32 cellular contexts compared by ENCODE assay signal in genomic region chr16:71788578-71788977, GRCh38.
"Had no signal": no experiment of that assay in that cellular context is flagged by ENCODE, and none has a peak within 500 bp of the region (broad histone marks: within the 10 kb centered on the region; RNA-seq: fewer than 3 reads in every experiment).

No MANE protein-coding gene starts in this region.

- H3K27ac Mint-ChIP-seq: activated CD4-positive, alpha-beta memory T cell treated with anti-CD3 and anti-CD28 coated beads for 36 hours; activated CD8-positive, alpha-beta memory T cell treated with anti-CD3 and anti-CD28 coated beads, Interleukin-2, amount 10 ng/mL, durations not matched to agents 7 days and 5 days; activated CD8-positive, alpha-beta T cell treated with anti-CD3 and anti-CD28 coated beads, Interleukin-2, amount 10 ng/mL, durations not matched to agents 7 days and 5 days; activated naive CD4-positive, alpha-beta T cell treated with anti-CD3 and anti-CD28 coated beads for 36 hours; activated naive CD4-positive, alpha-beta T cell treated with anti-CD3 and anti-CD28 coated beads, Interleukin-2, amount 50 U/mL, for 24 hours; activated naive CD8-positive, alpha-beta T cell treated with anti-CD3 and anti-CD28 coated beads for 36 hours; activated naive CD8-positive, alpha-beta T cell treated with anti-CD3 and anti-CD28 coated beads, Interleukin-2, amount 50 U/mL, for 24 hours; activated T-helper 1 cell treated with anti-CD3 and anti-CD28 coated beads, Interleukin-12 subunit alpha, Interleukin-12 subunit beta, Interleukin-2, Interleukin-4 antibody, amounts not matched to agents 30 ng/mL and 10 ng/mL and 1 ng/mL, durations not matched to agents 14 hours and 24 hours and 36 hours; activated T-helper 2 cell treated with anti-CD3 and anti-CD28 coated beads, Interferon-gamma antibody, Interleukin-2, Interleukin-4, amounts not matched to agents 10 μg/mL and 5 μg/mL and 100 μg/mL, durations not matched to agents 14 hours and 24 hours and 36 hours; dendritic cell treated with granulocyte-macrophage colony-stimulating factor and Interleukin-4, amounts not matched to agents 40 ng/mL and 50 ng/mL, for 4 days; endodermal cell had no signal

- H3K4me3 ChIP-seq: adrenal gland, body of pancreas, coronary artery, dorsolateral prefrontal cortex had no signal

- H3K27me3 ChIP-seq: adrenal gland, body of pancreas, dorsolateral prefrontal cortex had no signal

- H3K9me3 ChIP-seq: adrenal gland, body of pancreas had no signal

- H3K4me3 Mint-ChIP-seq: activated CD4-positive, alpha-beta memory T cell treated with anti-CD3 and anti-CD28 coated beads for 36 hours; activated CD8-positive, alpha-beta memory T cell treated with anti-CD3 and anti-CD28 coated beads, Interleukin-2, amount 10 ng/mL, durations not matched to agents 7 days and 5 days; activated CD8-positive, alpha-beta T cell treated with anti-CD3 and anti-CD28 coated beads, Interleukin-2, amount 10 ng/mL, durations not matched to agents 7 days and 5 days; activated naive CD4-positive, alpha-beta T cell treated with anti-CD3 and anti-CD28 coated beads for 36 hours; activated naive CD4-positive, alpha-beta T cell treated with anti-CD3 and anti-CD28 coated beads, Interleukin-2, amount 50 U/mL, for 24 hours; activated naive CD8-positive, alpha-beta T cell treated with anti-CD3 and anti-CD28 coated beads for 36 hours; activated naive CD8-positive, alpha-beta T cell treated with anti-CD3 and anti-CD28 coated beads, Interleukin-2, amount 50 U/mL, for 24 hours; activated T-helper 1 cell treated with anti-CD3 and anti-CD28 coated beads, Interleukin-12 subunit alpha, Interleukin-12 subunit beta, Interleukin-2, Interleukin-4 antibody, amounts not matched to agents 30 ng/mL and 10 ng/mL and 1 ng/mL, durations not matched to agents 14 hours and 24 hours and 36 hours; central memory CD8-positive, alpha-beta T cell; dendritic cell treated with granulocyte-macrophage colony-stimulating factor and Interleukin-4, amounts not matched to agents 40 ng/mL and 50 ng/mL, for 4 days; endodermal cell had no signal

- H3K4me1 Mint-ChIP-seq: endodermal cell had no signal

- ATAC-seq: activated CD8-positive, alpha-beta memory T cell treated with anti-CD3 and anti-CD28 coated beads, Interleukin-2, amount 10 ng/mL, durations not matched to agents 7 days and 5 days; activated CD8-positive, alpha-beta T cell treated with anti-CD3 and anti-CD28 coated beads, Interleukin-2, amount 10 ng/mL, durations not matched to agents 7 days and 5 days; activated naive CD8-positive, alpha-beta T cell treated with anti-CD3 and anti-CD28 coated beads, Interleukin-2, amount 50 U/mL, for 24 hours; body of pancreas; esophagus mucosa had no signal

- H3K27ac ChIP-seq: adrenal gland, body of pancreas, coronary artery, dorsolateral prefrontal cortex had no signal

- H3K27me3 Mint-ChIP-seq: activated CD4-positive, alpha-beta memory T cell treated with anti-CD3 and anti-CD28 coated beads for 36 hours; activated CD8-positive, alpha-beta memory T cell treated with anti-CD3 and anti-CD28 coated beads, Interleukin-2, amount 10 ng/mL, durations not matched to agents 7 days and 5 days; activated naive CD4-positive, alpha-beta T cell treated with anti-CD3 and anti-CD28 coated beads, Interleukin-2, amount 50 U/mL, for 24 hours; activated naive CD8-positive, alpha-beta T cell treated with anti-CD3 and anti-CD28 coated beads for 36 hours; activated naive CD8-positive, alpha-beta T cell treated with anti-CD3 and anti-CD28 coated beads, Interleukin-2, amount 50 U/mL, for 24 hours; central memory CD8-positive, alpha-beta T cell; dendritic cell treated with granulocyte-macrophage colony-stimulating factor and Interleukin-4, amounts not matched to agents 40 ng/mL and 50 ng/mL, for 4 days had no signal

- FAIRE-seq: bronchial epithelial cell, frontal cortex had no signal

- DNase-seq: activated CD4-positive, alpha-beta memory T cell treated with anti-CD3 and anti-CD28 coated beads for 36 hours; activated CD4-positive, alpha-beta T cell treated with anti-CD3 and anti-CD28 coated beads for 1 hour; activated CD4-positive, alpha-beta T cell treated with anti-CD3 and anti-CD28 coated beads for 48 hours; activated CD8-positive, alpha-beta memory T cell treated with anti-CD3 and anti-CD28 coated beads, Interleukin-2, amount 10 ng/mL, durations not matched to agents 7 days and 5 days; activated CD8-positive, alpha-beta memory T cell treated with anti-CD3 and anti-CD28 coated beads, Interleukin-2, amount 50 U/mL, for 4 hours; activated CD8-positive, alpha-beta T cell treated with anti-CD3 and anti-CD28 coated beads, Interleukin-2, amount 10 ng/mL, durations not matched to agents 7 days and 5 days; activated effector memory CD4-positive, alpha-beta T cell treated with anti-CD3 and anti-CD28 coated beads, Interleukin-2, amount 50 U/mL, for 16 hours; activated naive CD4-positive, alpha-beta T cell treated with anti-CD3 and anti-CD28 coated beads for 36 hours; activated naive CD8-positive, alpha-beta T cell treated with anti-CD3 and anti-CD28 coated beads for 36 hours; activated naive CD8-positive, alpha-beta T cell treated with anti-CD3 and anti-CD28 coated beads, Interleukin-2, amount 50 U/mL, for 24 hours; activated T-cell treated with anti-CD3 and anti-CD28 coated beads, Interleukin-2, amount 50 U/mL, for 1 hour; activated T-cell treated with anti-CD3 and anti-CD28 coated beads, Interleukin-2, amount 50 U/mL, for 48 hours; adrenal gland; amygdala; aorta; body of pancreas; dorsolateral prefrontal cortex; effector memory CD4-positive, alpha-beta T cell; endodermal cell; foreskin fibroblast; head of caudate nucleus; T-helper 1 cell; T-helper 2 cell had no signal

- H3K9me3 Mint-ChIP-seq: activated CD4-positive, alpha-beta memory T cell treated with anti-CD3 and anti-CD28 coated beads for 36 hours; activated naive CD4-positive, alpha-beta T cell treated with anti-CD3 and anti-CD28 coated beads for 36 hours; activated naive CD4-positive, alpha-beta T cell treated with anti-CD3 and anti-CD28 coated beads, Interleukin-2, amount 50 U/mL, for 24 hours; activated naive CD8-positive, alpha-beta T cell treated with anti-CD3 and anti-CD28 coated beads for 36 hours; activated naive CD8-positive, alpha-beta T cell treated with anti-CD3 and anti-CD28 coated beads, Interleukin-2, amount 50 U/mL, for 24 hours; activated T-helper 1 cell treated with anti-CD3 and anti-CD28 coated beads, Interleukin-12 subunit alpha, Interleukin-12 subunit beta, Interleukin-2, Interleukin-4 antibody, amounts not matched to agents 30 ng/mL and 10 ng/mL and 1 ng/mL, durations not matched to agents 14 hours and 24 hours and 36 hours; activated T-helper 2 cell treated with anti-CD3 and anti-CD28 coated beads, Interferon-gamma antibody, Interleukin-2, Interleukin-4, amounts not matched to agents 10 μg/mL and 5 μg/mL and 100 μg/mL, durations not matched to agents 14 hours and 24 hours and 36 hours; central memory CD8-positive, alpha-beta T cell; dendritic cell treated with granulocyte-macrophage colony-stimulating factor and Interleukin-4, amounts not matched to agents 40 ng/mL and 50 ng/mL, for 4 days; endodermal cell had no signal
